ENCODE assay signal across 27 cellular contexts in the genomic region with DNA sequence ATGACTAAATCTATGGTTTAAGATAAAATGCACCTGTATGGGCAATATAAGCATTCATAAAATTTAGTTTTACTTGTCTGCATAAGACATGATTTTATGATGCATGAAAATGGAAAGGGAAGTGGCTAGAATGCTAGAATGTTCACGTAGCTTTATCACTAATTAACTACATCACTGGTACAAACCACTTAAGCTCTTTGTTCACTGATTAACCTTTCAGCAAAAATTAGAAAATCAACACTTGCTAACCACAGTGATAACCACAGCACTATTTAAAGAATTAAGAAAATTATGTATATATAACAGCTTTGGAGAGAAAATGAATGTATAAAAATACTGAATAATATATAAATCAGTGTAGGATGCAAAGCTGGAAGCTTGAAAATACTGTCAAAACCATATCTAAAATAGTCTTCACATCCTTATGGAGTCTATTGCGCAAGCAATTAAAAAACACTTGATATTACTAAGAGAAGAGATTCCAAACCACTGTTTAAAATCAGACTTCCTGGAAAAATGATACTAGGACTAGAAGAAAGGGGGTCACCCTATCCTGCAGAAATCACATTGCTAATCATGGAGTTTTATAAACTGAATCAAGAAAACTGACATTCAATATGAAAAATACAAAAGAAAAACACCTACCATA. TPM values are rescaled to one million over a fixed set of nuclear protein-coding genes. Genes with fewer than 3 reads are reported as not detected.
DNase-seq lines count a peak whose midpoint lies in the region; ATAC-seq, FAIRE-seq and TF ChIP-seq lines count a peak whose summit lies in the region.
"Had no signal": no experiment of that assay in that cellular context is flagged by ENCODE, and none has a peak within 500 bp of the region (broad histone marks: within the 10 kb centered on the region; RNA-seq: fewer than 3 reads in every experiment).

No MANE protein-coding gene starts in this region.

- H3K9ac ChIP-seq in GM12878 (ENCODE audit: control insufficient read depth, insufficient read depth, low read length) = no peak overlapping the region

- no peaks in the 10 kb centered on the region for H3K79me2 ChIP-seq in GM12878 (ENCODE audit: control insufficient read depth, insufficient read depth, low read length)

- no peaks in the 10 kb centered on the region; the same call in 2 of the 3 replicates for H3K9me3 ChIP-seq in GM12878 (replicated peaks; ENCODE audit: control insufficient read depth, insufficient read depth, low read length)
- H3K9me3 ChIP-seq: left ventricle myocardium inferior, Peyer's patch, upper lobe of right lung had no signal

- no peak overlapping the region for H3K27ac ChIP-seq in GM12878 (ENCODE audit: control insufficient read depth, insufficient read depth)
- H3K27ac ChIP-seq: left ventricle myocardium inferior, Peyer's patch, skin epidermis, upper lobe of right lung had no signal

- FAIRE-seq in GM18507 (lab: Jason Lieb, UNC) (peak; percentile 86), GM12878 (lab: Jason Lieb, UNC) (no peak)

- ATAC-seq in GM19395 (IDR thresholded peaks at IDR 0.05; ENCODE audit: unreplicated experiment) = peak; percentile 61
- peak; percentile 79 for ATAC-seq in HG03097 (IDR thresholded peaks at IDR 0.05; ENCODE audit: low FRiP score, unreplicated experiment)
- peak; percentile 68 for ATAC-seq in GM12878
- ATAC-seq in HG03521 (IDR thresholded peaks at IDR 0.05; ENCODE audit: unreplicated experiment) = no peak
- ATAC-seq: activated CD8-positive, alpha-beta T cell treated with anti-CD3 and anti-CD28 coated beads for 36 hours; SK-N-SH treated with all-trans-retinoic acid at 6 μM for 48 hours; upper lobe of right lung had no signal

- H4K20me1 ChIP-seq in GM12878 (ENCODE audit: control insufficient read depth, insufficient read depth) = no peaks in the 10 kb centered on the region

- POLR2A ChIA-PET in GM12878 (lab: Charles Lee) = no interaction called here

- no TSS peak for BruUV-seq in GM12878 (replicated peaks; lab: Mats Ljungman, UMichigan)

- TF ChIP-seq RAD21 in GM12878 (IDR thresholded peaks at IDR 0.05; ENCODE audit: insufficient read depth, low read depth, low read length) = no peak

- H2AFZ ChIP-seq in GM12878 (ENCODE audit: control insufficient read depth, low read depth, low read length) = no peak overlapping the region

- no peak for TF ChIP-seq CTCF in GM12878 (IDR thresholded peaks at IDR 0.05 in 2 of 3, conservative IDR thresholded peaks at IDR 0.05 in 1 of 3; ENCODE audit: control insufficient read depth in 2 of 3, extremely low read depth in 1 of 3, insufficient read depth in 1 of 3, low read depth in 3 of 3, low read length in 3 of 3)

- in situ Hi-C loops in GM12878 (cut with MboI) = no loop called here

- RAD21 ChIA-PET in GM12878 (lab: Charles Lee; ENCODE audit: unreplicated experiment) = interaction anchor here (1.2 to 1.6 kb wide), 2 partner anchors 39 to 48 kb away, joined by 3 to 4 read pairs; no protein-coding TSS in a partner anchor

- TF ChIP-seq EP300 in GM12878 (IDR thresholded peaks at IDR 0.05; ENCODE audit: borderline replicate concordance in 1 of 2, control insufficient read depth in 1 of 2, low read depth in 2 of 2, low read length in 2 of 2) = peak in 1 of 2 experiments; percentile 56; a peak in 2 of 4 replicates

- no peak for DNase-seq in GM18507 (ENCODE audit: extremely low spot score, insufficient read length, low read depth)
- DNase-seq in GM12878 (ENCODE audit: low read depth, low spot score) = no peak
- DNase-seq in NCI-H226 = no peak
- no peak for DNase-seq in GM19238 (ENCODE audit: insufficient read length, low spot score)
- DNase-seq in DMS 273 (lab: John Stamatoyannopoulos, UW; ENCODE audit: unreplicated experiment) = no peak
- DNase-seq: activated CD8-positive, alpha-beta T cell treated with anti-CD3 and anti-CD28 coated beads for 36 hours; activated naive CD4-positive, alpha-beta T cell treated with anti-CD3 and anti-CD28 coated beads, Interleukin-2, amount 50 U/mL, for 16 hours; activated T-cell treated with anti-CD3 and anti-CD28 coated beads, Interleukin-2, amount 50 U/mL, for 24 hours; C1 segment of cervical spinal cord; cerebellar nuclear complex; DMS 273 treated with DMSO at 0.1 percent for 48 hours; effector CD8-positive, alpha-beta T cell; KG1; left ventricle myocardium inferior; midbrain; NCI-H187 treated with DMSO at 0.1 percent for 48 hours; nephron progenitor cell; NK-92 treated with Interleukin-12 subunit alpha and Interleukin-12 subunit beta, amount 100 ng/mL, for 24 hours; Peyer's patch; stimulated activated CD4-positive, alpha-beta T cell treated with anti-CD3 and anti-CD28 coated beads, Interleukin-4, amount 100 ng/mL, for 1 hour; upper lobe of right lung had no signal

- H3K4me1 ChIP-seq in GM12878 (ENCODE audit: control insufficient read depth, insufficient read depth, low read length) = no peaks in the 10 kb centered on the region
- H3K4me1 ChIP-seq: left ventricle myocardium inferior, Peyer's patch, upper lobe of right lung had no signal

- TF ChIP-seq POLR2A in GM12878 (IDR thresholded peaks at IDR 0.05; ENCODE audit: low read depth, low read length) = no peak

- intact Hi-C loops in GM12878 (cut with micrococcal nuclease; ENCODE audit: unreplicated experiment) = no loop called here

- WGBS in GM12878 (ENCODE audit: insufficient coverage, insufficient replicate concordance, low lambda C conversion rate, missing lambda C conversion rate) = 48% methylated on average over 2 of the region's 2 CpGs

- H3K4me3 ChIP-seq in GM12878 = no peak overlapping the region
- H3K4me3 ChIP-seq: left ventricle myocardium inferior, Peyer's patch, skin epidermis, upper lobe of right lung had no signal

- SMC1A ChIA-PET in GM12878 (lab: Charles Lee; ENCODE audit: uncharacterized antibody, unreplicated experiment) = interaction anchor here (1.0 kb wide), 1 partner anchor 39 kb away, joined by 3 read pairs; no protein-coding TSS in a partner anchor

- no peak overlapping the region for H3K4me2 ChIP-seq in GM12878 (ENCODE audit: control insufficient read depth, insufficient read depth)

- H3K36me3 ChIP-seq in GM12878 (ENCODE audit: control insufficient read depth in 2 of 2, insufficient read depth in 2 of 2, low read length in 1 of 2) = no peaks in the 10 kb centered on the region
- H3K36me3 ChIP-seq: left ventricle myocardium inferior, Peyer's patch, upper lobe of right lung had no signal

- CTCF ChIA-PET in GM12878 (lab: Yijun Ruan, JAX) = interaction anchor here (0.8 kb wide), 1 partner anchor 16 kb away, joined by 3 read pairs; no protein-coding TSS in a partner anchor

- H3K27me3 ChIP-seq in GM12878 (replicated peaks in 1 of 2; ENCODE audit: control insufficient read depth in 2 of 2, insufficient read depth in 2 of 2, low read length in 1 of 2) = no peaks in the 10 kb centered on the region
- H3K27me3 ChIP-seq: Peyer's patch, upper lobe of right lung had no signal

TF ChIP-seq in GM12878, 131 proteins besides CTCF, POLR2A, EP300 and RAD21:
- no peak for TF ChIP-seq TAF1 (IDR thresholded peaks at IDR 0.05; ENCODE audit: borderline replicate concordance, low read depth, low read length)
- TF ChIP-seq IKZF2 (IDR thresholded peaks at IDR 0.05) = peak in 1 of 2 experiments; percentile 25; a peak in 2 of 4 replicates
- 0 out of 2 replicates have a peak, but pooled peaks have one; percentile 33 for TF ChIP-seq NR2F1 (conservative IDR thresholded peaks at IDR 0.05)
- TF ChIP-seq ZNF24 (IDR thresholded peaks at IDR 0.05) = peak; percentile 80
- TF ChIP-seq ATF7 (IDR thresholded peaks at IDR 0.05; ENCODE audit: low read depth) = peak; percentile 82
- no peak for TF ChIP-seq NRF1 (conservative IDR thresholded peaks at IDR 0.05; ENCODE audit: low read depth, low read length)
- TF ChIP-seq HCFC1 (IDR thresholded peaks at IDR 0.05; ENCODE audit: low read length) = no peak
- TF ChIP-seq MEF2B (IDR thresholded peaks at IDR 0.05; ENCODE audit: partially characterized antibody, poor library complexity, severe bottlenecking) = peak; percentile 84
- peak; percentile 45; the same call in 1 of the 2 replicates for TF ChIP-seq DPF2 (IDR thresholded peaks at IDR 0.05)
- TF ChIP-seq, protein P1, sequence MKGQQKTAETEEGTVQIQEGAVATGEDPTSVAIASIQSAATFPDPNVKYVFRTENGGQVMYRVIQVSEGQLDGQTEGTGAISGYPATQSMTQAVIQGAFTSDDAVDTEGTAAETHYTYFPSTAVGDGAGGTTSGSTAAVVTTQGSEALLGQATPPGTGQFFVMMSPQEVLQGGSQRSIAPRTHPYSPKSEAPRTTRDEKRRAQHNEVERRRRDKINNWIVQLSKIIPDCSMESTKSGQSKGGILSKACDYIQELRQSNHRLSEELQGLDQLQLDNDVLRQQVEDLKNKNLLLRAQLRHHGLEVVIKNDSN (IDR thresholded peaks at IDR 0.05; ENCODE audit: borderline replicate concordance, extremely low read length, insufficient read depth, low read depth, low read length) = no peak
- peak; percentile 44; the same call in 1 of the 2 replicates for TF ChIP-seq BMI1 (IDR thresholded peaks at IDR 0.05; ENCODE audit: borderline replicate concordance)
- 0 out of 2 replicates have a peak, but pooled peaks have one; percentile 34 for TF ChIP-seq RAD51 (IDR thresholded peaks at IDR 0.05)
- TF ChIP-seq MTA2 (IDR thresholded peaks at IDR 0.05; ENCODE audit: low read depth) = peak; percentile 97
- peak in 1 of 2 experiments; percentile 9; a peak in 1 of 4 replicates for TF ChIP-seq BHLHE40 (IDR thresholded peaks at IDR 0.05; ENCODE audit: borderline replicate concordance in 1 of 2, low read depth in 2 of 2, low read length in 1 of 2)
TF ChIP-seq in GM12878: peak in this region for 10.

RNA-seq across cellular contexts. Expression of a gene that starts 51.9 kb away (rescaled TPM):
- not detected in 2 replicates for total RNA-seq in GM12878 (2013; cell fraction: nucleolus; rRNA removed)
- not detected in 2 replicates for total RNA-seq in GM12878 (2014; rRNA removed)
- not detected in 2 replicates for total RNA-seq in GM12878 (2014; rRNA removed; fragmentation: Illumina TruSeq; extraction: Trizol)
- total RNA-seq in GM12878 (2021) = 0.08 TPM in 1 of 2 replicates, not detected in the other
- polyA plus RNA-seq in GM12878 (2011; ENCODE audit: low read depth) = not detected
- polyA plus RNA-seq in GM12878 (2011; rRNA removed) = 0.56 and 0.62 TPM in 2 replicates
- polyA plus RNA-seq in GM12878 (2011; cell fraction: cytosol; rRNA removed) = 0.12 and 0.16 TPM in 2 replicates
- 0.20 and 0.45 TPM in 2 replicates for polyA plus RNA-seq in GM12878 (2011; cell fraction: nucleus; rRNA removed)
- polyA plus RNA-seq in GM12878 (2012) = not detected in 2 replicates
- polyA plus RNA-seq in GM12878 (2014; fragmentation: Illumina TruSeq; extraction: Trizol) = 0.16 TPM in 1 of 2 replicates, not detected in the other
- not detected for polyA plus RNA-seq in GM12878 (2014; fragmentation: Nextera tagmentation; extraction: Ambion mirVana)
- polyA plus RNA-seq in GM12878 (2014; rRNA removed) = not detected in 2 replicates
- not detected for polyA plus RNA-seq in GM12878 (2016; fragmentation: Nextera tagmentation; extraction: Ambion mirVana)
- 0.29 and 0.31 TPM in 2 replicates for polyA minus RNA-seq in GM12878 (2011; rRNA and poly(A)+ RNA removed)
- not detected in 2 replicates for polyA minus RNA-seq in GM12878 (2011; cell fraction: cytosol; rRNA and poly(A)+ RNA removed)
- polyA minus RNA-seq in GM12878 (2011; cell fraction: nucleus; rRNA and poly(A)+ RNA removed) = 0.36 and 0.38 TPM in 2 replicates
- total RNA-seq: G401 had no signal
